Comparison of ENCODE assay signal across 23 cellular contexts in the genomic region with DNA sequence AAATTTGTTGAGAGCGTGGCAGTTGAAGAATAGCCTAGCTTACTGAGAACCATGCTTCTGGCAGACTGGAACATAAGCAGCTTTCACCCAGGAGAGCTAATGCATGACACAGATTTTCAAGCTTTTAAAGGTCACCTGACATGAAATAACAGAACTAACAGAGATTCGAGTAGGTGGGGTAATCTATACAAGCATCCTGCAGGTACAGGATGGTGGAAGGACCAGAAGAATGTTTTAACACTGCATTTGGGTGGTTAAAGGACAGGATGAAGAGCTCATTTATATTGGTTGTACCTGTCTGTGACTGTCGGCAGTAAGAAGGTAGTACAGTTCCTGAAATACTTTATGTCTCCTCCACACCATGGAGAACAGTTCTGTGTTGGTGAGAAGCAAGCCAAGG. TPM values are rescaled to one million over a fixed set of nuclear protein-coding genes. Genes with fewer than 3 reads are reported as not detected.
DNase-seq lines count a peak whose midpoint lies in the region; ATAC-seq and TF ChIP-seq lines count a peak whose summit lies in the region.
"Had no signal": no experiment of that assay in that cellular context is flagged by ENCODE, and none has a peak within 500 bp of the region (broad histone marks: within the 10 kb centered on the region; RNA-seq: fewer than 3 reads in every experiment).

No MANE protein-coding gene starts in this region.

- POLR2A ChIA-PET in IMR-90 (lab: Charles Lee; ENCODE audit: unreplicated experiment): no interaction called here
- POLR2A ChIA-PET in WTC11 (lab: Charles Lee): no interaction called here

- WGBS in IMR-90 (ENCODE audit: extremely low coverage in 2 of 2, insufficient read length in 1 of 2), 2 experiments: no CpG with 5 or more reads among the region's 3 CpGs

- dilution Hi-C loops in IMR-90 (cut with HindIII; ENCODE audit: low sequenced_read_pairs, unreplicated experiment): no loop called here

- H3K27me3 ChIP-seq in IMR-90 (ENCODE audit: control insufficient read depth, insufficient read depth, low read length) (no peaks in the 10 kb centered on the region), neural cell (ENCODE audit: insufficient read depth, low read depth, low read length) (no peaks in the 10 kb centered on the region)
- H3K27me3 ChIP-seq: BE2C had no signal

- 0 out of 2 replicates have a peak, but pooled peaks cover 5% of the 10 kb centered on the region for H3K9me3 Mint-ChIP-seq in WTC11
- H3K9me3 Mint-ChIP-seq: CD4-positive, alpha-beta memory T cell; H9; T-cell had no signal

- TF ChIP-seq POLR2A in IMR-90 (IDR thresholded peaks at IDR 0.05; ENCODE audit: low read depth, low read length): no peak

- H2AFZ ChIP-seq in IMR-90 (replicated peaks; ENCODE audit: low read length, poor library complexity) (no peak overlapping the region), neural cell (ENCODE audit: low read depth, low read length) (no peak overlapping the region)

- CTCF ChIA-PET in IMR-90 (lab: Yijun Ruan, JAX) (no interaction called here), WTC11 (lab: Charles Lee) (interaction anchor here (0.9 to 1.5 kb wide), 2 partner anchors 347 to 395 kb away, joined by 3 read pairs; no protein-coding TSS in a partner anchor)

- TF ChIP-seq CTCF in IMR-90 (conservative IDR thresholded peaks at IDR 0.05; ENCODE audit: low read depth, low read length): no peak
- no peak for TF ChIP-seq CTCF in WTC11 (IDR thresholded peaks at IDR 0.05)
- TF ChIP-seq CTCF in neural cell (IDR thresholded peaks at IDR 0.05; ENCODE audit: poor library complexity, severe bottlenecking): no peak

- DNase-seq in NCI-H2171 treated with DMSO at 0.1 percent for 48 hours (lab: John Stamatoyannopoulos, UW): peak; percentile 60
- DNase-seq in NCI-H2171 (lab: John Stamatoyannopoulos, UW): no peak
- no peak for DNase-seq in IMR-90
- DNase-seq in WTC11 (ENCODE audit: low spot score): no peak
- DNase-seq in activated T-cell treated with anti-CD3 and anti-CD28 coated beads, Interleukin-2, amount 50 U/mL, for 1 hour: no peak
- DNase-seq in NCI-H446 treated with DMSO at 0.1 percent for 48 hours (lab: John Stamatoyannopoulos, UW): no peak
- DNase-seq in cerebellum (ENCODE audit: low spot score): no peak
- DNase-seq: BE2C; Calu3; CD4-positive, alpha-beta memory T cell; DMS53; H9; NCI-H1105; NCI-H2081; NCI-H226; NCI-H774; PC-3; SIG-M5; T-cell had no signal

- H3K4me1 ChIP-seq in IMR-90 (ENCODE audit: control insufficient read depth, insufficient read depth, low read length): peaks cover 13% of the 10 kb centered on the region

- in situ Hi-C loops in IMR-90 (cut with MboI; ENCODE audit: low sequenced_read_pairs): no loop called here

- H3K4me3 Mint-ChIP-seq in WTC11: no peak overlapping the region
- H3K4me3 Mint-ChIP-seq: CD4-positive, alpha-beta memory T cell; H9; T-cell had no signal

- H2BK15ac ChIP-seq in IMR-90 (ENCODE audit: low read depth, low read length): no peak overlapping the region

- H2AK9ac ChIP-seq in IMR-90 (replicated peaks; ENCODE audit: low read depth, low read length, poor library complexity): no peak overlapping the region

- TF ChIP-seq EP300 in neural cell (conservative IDR thresholded peaks at IDR 0.05; ENCODE audit: poor library complexity, severe bottlenecking): no peak

- H3K18ac ChIP-seq in IMR-90 (ENCODE audit: low read depth, low read length): no peak overlapping the region

- no peak for TF ChIP-seq RAD21 in IMR-90 (IDR thresholded peaks at IDR 0.05; ENCODE audit: low read length)
- TF ChIP-seq RAD21 in neural cell (conservative IDR thresholded peaks at IDR 0.05): no peak

- BruUV-seq in IMR-90 (replicated peaks; lab: Mats Ljungman, UMichigan): no TSS peak

- H4K91ac ChIP-seq in IMR-90 (ENCODE audit: insufficient read depth, low read depth, low read length): no peak overlapping the region

- peaks cover 80% of the 10 kb centered on the region for H3K79me2 ChIP-seq in neural cell (replicated peaks; ENCODE audit: insufficient read depth, low read length)

- H2AK5ac ChIP-seq in IMR-90 (ENCODE audit: low read depth, low read length): peak overlapping the region; percentile 20; the same call in 1 of the 2 replicates

- no peak overlapping the region for H3K4me3 ChIP-seq in IMR-90 (ENCODE audit: insufficient read depth, low read depth, low read length)
- peak overlapping the region; percentile 50 for H3K4me3 ChIP-seq in neural cell (ENCODE audit: low read length)

- H3K36me3 ChIP-seq in IMR-90 (ENCODE audit: control insufficient read depth, insufficient read depth, low read length) (no peaks in the 10 kb centered on the region), neural cell (ENCODE audit: insufficient read depth, low read length) (no peaks in the 10 kb centered on the region)
- H3K36me3 ChIP-seq: BE2C had no signal

- no peak overlapping the region for H2BK5ac ChIP-seq in IMR-90 (ENCODE audit: low read depth, low read length, poor library complexity, severe bottlenecking)

- H3K27ac ChIP-seq in IMR-90 (ENCODE audit: insufficient read depth, low read length) (no peak overlapping the region), neural cell (ENCODE audit: low read length) (no peak overlapping the region)
- H3K27ac ChIP-seq: HL-60, RWPE1 had no signal

- no peaks in the 10 kb centered on the region for H3K9me2 ChIP-seq in neural cell (ENCODE audit: insufficient read depth, low read length)

- intact Hi-C loops in IMR-90 (cut with micrococcal nuclease): no loop called here

- H3K27me3 Mint-ChIP-seq in WTC11 (ENCODE audit: low read depth): no peaks in the 10 kb centered on the region

- peaks cover 60% of the 10 kb centered on the region for H3K4me1 Mint-ChIP-seq in WTC11

- H3K4ac ChIP-seq in IMR-90 (ENCODE audit: low read depth, low read length): no peak overlapping the region

- no peaks in the 10 kb centered on the region for H3K36me3 Mint-ChIP-seq in WTC11

- peaks cover 3% of the 10 kb centered on the region for H3F3A ChIP-seq in neural cell (ENCODE audit: insufficient read depth, low read length, poor library complexity, severe bottlenecking)

- peak overlapping the region; percentile 35; the same call in 1 of the 2 replicates for H3K27ac Mint-ChIP-seq in WTC11
- H3K27ac Mint-ChIP-seq: CD4-positive, alpha-beta memory T cell; T-cell had no signal

- H3K4me2 ChIP-seq in IMR-90 (ENCODE audit: low read depth, low read length) (no peak overlapping the region), neural cell (ENCODE audit: low read length) (peak overlapping the region; percentile 45)

- no peak overlapping the region for H3K23ac ChIP-seq in IMR-90 (ENCODE audit: low read depth, low read length)

- no peak overlapping the region for H2BK120ac ChIP-seq in IMR-90 (ENCODE audit: low read depth, low read length)

- H3K14ac ChIP-seq in IMR-90 (replicated peaks; ENCODE audit: low read depth, low read length): no peak overlapping the region

- H4K20me1 ChIP-seq in IMR-90 (ENCODE audit: insufficient read depth, low read length): peaks cover 83% of the 10 kb centered on the region
- no peaks in the 10 kb centered on the region for H4K20me1 ChIP-seq in neural cell (ENCODE audit: insufficient read depth)

- H4K5ac ChIP-seq in IMR-90 (ENCODE audit: low read depth, low read length): no peak overlapping the region

- ATAC-seq in IMR-90 (ENCODE audit: low read depth): no peak
- no peak for ATAC-seq in WTC11
- ATAC-seq: PC-3, SK-N-SH treated with all-trans-retinoic acid at 6 μM for 48 hours had no signal

- peaks cover 23% of the 10 kb centered on the region for H3K9me1 ChIP-seq in IMR-90 (ENCODE audit: insufficient read depth, low read length)

- peaks cover 49 to 91% of the 10 kb centered on the region in 2 experiments for H3K79me1 ChIP-seq in IMR-90 (ENCODE audit: low read depth in 1 of 2, low read length in 2 of 2)

- no peak overlapping the region for H3K56ac ChIP-seq in IMR-90 (ENCODE audit: extremely low read depth, insufficient read depth, low read length)

- no peak overlapping the region for H4K8ac ChIP-seq in IMR-90 (ENCODE audit: low read depth in 2 of 2, low read length in 2 of 2)

- no peaks in the 10 kb centered on the region for H3K9me3 ChIP-seq in IMR-90 (ENCODE audit: control insufficient read depth, insufficient read depth, low read length)
- no peaks in the 10 kb centered on the region for H3K9me3 ChIP-seq in neural cell (ENCODE audit: low read length)
- H3K9me3 ChIP-seq: BE2C had no signal

- H3K9ac ChIP-seq in IMR-90 (ENCODE audit: low read depth, low read length) (no peak overlapping the region), neural cell (ENCODE audit: low read length) (no peak overlapping the region)

- H2BK20ac ChIP-seq in IMR-90 (ENCODE audit: low read depth, low read length): no peak overlapping the region

TF ChIP-seq in IMR-90, 13 proteins besides CTCF, POLR2A, EP300 and RAD21 (continues in another document):
- no peak for TF ChIP-seq RCOR1 (IDR thresholded peaks at IDR 0.05; ENCODE audit: insufficient replicate concordance, low read length)
- TF ChIP-seq MAFK (IDR thresholded peaks at IDR 0.05; ENCODE audit: low read depth, low read length): no peak
- no peak for TF ChIP-seq RFX5 (IDR thresholded peaks at IDR 0.05; ENCODE audit: low read depth, low read length)
- TF ChIP-seq BHLHE40 (IDR thresholded peaks at IDR 0.05; ENCODE audit: low read depth, low read length): no peak
- no peak for TF ChIP-seq NFE2L2 (IDR thresholded peaks at IDR 0.05; ENCODE audit: low read depth, low read length)

TF ChIP-seq in WTC11, 78 proteins besides CTCF, POLR2A, EP300 and RAD21:
- TF ChIP-seq FOXK1 (CRISPR knock-in tag; IDR thresholded peaks at IDR 0.05): no peak
- TF ChIP-seq ELF4 (CRISPR knock-in tag; IDR thresholded peaks at IDR 0.05; ENCODE audit: low read depth): no peak
- TF ChIP-seq HMGA2 (CRISPR knock-in tag; IDR thresholded peaks at IDR 0.05): no peak

TF ChIP-seq in neural cell, 6 proteins besides CTCF, POLR2A, EP300 and RAD21 (continues in another document):
- TF ChIP-seq MXI1 (conservative IDR thresholded peaks at IDR 0.05; ENCODE audit: poor library complexity, severe bottlenecking) (no peak), EZH2 (IDR thresholded peaks at IDR 0.05; ENCODE audit: borderline replicate concordance, insufficient read depth, low read length, poor library complexity, severe bottlenecking) (no peak)

RNA-seq across cellular contexts. Expression of gene PELI2, which starts 8.9 kb away (rescaled TPM):
- total RNA-seq in IMR-90 (2012; rRNA removed): 31.7 and 36.7 TPM in 2 replicates
- 6.0 and 7.4 TPM in 2 replicates for polyA plus RNA-seq in IMR-90 (2012; rRNA removed)
- 1.6 and 2.4 TPM in 2 replicates for polyA plus RNA-seq in IMR-90 (2012; cell fraction: cytosol; rRNA removed)
- polyA plus RNA-seq in IMR-90 (2012; cell fraction: nucleus; rRNA removed; ENCODE audit: low replicate concordance): 5.8 and 13.1 TPM in 2 replicates
- 15.9 to 23.5 TPM (median 18.6 TPM) in 3 replicates for total RNA-seq in WTC11 (2021)
- 4.5 and 5.3 TPM in 2 replicates for polyA plus RNA-seq in neural cell
- 14.1 and 14.9 TPM in 2 replicates for polyA minus RNA-seq in neural cell
- total RNA-seq in cerebellum: 55.0 TPM
